1 cellular context compared by ENCODE assay signal in genomic region chr6:155333414-155333813, GRCh38.
TF ChIP-seq lines count a peak whose summit lies in the region.

No MANE protein-coding gene starts in this region.

TF ChIP-seq in IMR-90, 13 proteins besides CTCF, POLR2A, EP300 and RAD21 (continued from another document):
- TF ChIP-seq NFE2L2 (IDR thresholded peaks at IDR 0.05; ENCODE audit: low read depth, low read length) (no peak), RFX5 (IDR thresholded peaks at IDR 0.05; ENCODE audit: low read depth, low read length) (no peak), CHD1 (IDR thresholded peaks at IDR 0.05; ENCODE audit: low read depth, low read length) (no peak), USF2 (IDR thresholded peaks at IDR 0.05; ENCODE audit: low read depth, low read length) (no peak), CEBPB (IDR thresholded peaks at IDR 0.05; ENCODE audit: low read depth, low read length) (no peak)
